Comparison of ENCODE assay signal across 8 cellular contexts in the genomic region with DNA sequence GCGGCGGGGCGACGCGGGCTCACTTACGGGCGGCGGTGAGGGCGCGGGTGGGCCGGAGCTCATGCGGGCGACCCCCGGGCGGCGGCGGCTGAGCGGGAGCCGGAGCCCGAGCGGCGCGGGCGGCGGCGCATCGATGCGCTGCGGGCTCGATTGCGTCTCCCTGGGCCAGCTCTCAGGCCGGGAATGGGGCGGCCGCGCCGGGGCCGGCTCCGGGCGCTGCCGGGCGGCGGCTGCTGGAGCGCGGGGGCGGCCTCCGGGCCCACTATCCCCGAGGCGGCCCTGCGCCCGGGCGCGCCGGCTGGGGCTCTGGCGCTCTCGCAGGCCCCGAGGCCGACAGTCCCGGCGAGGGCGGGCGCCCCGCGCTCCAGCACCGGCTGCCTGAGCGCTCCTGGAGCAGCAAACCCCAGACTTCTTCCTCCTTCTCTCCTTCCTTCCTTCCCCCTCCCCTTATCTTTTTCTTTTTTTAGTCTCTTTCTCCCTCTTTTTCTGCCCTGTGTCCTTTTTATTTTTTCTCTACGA. TPM values are rescaled to one million over a fixed set of nuclear protein-coding genes. Genes with fewer than 3 reads are reported as not detected.
A peak's percentile ranks its signal among the peaks of the same experiment; 100 is the strongest.
DNase-seq lines count a peak whose midpoint lies in the region; ATAC-seq and TF ChIP-seq lines count a peak whose summit lies in the region.

No MANE protein-coding gene starts in this region.

- no CpG with 5 or more reads among the region's 66 CpGs for WGBS in mesendoderm (ENCODE audit: extremely low coverage, insufficient coverage, low lambda C conversion rate)

- H3K9ac ChIP-seq in mesendoderm (ENCODE audit: low read length): peak overlapping the region; percentile 68

- no peak overlapping the region for H2BK15ac ChIP-seq in mesendoderm (replicated peaks; ENCODE audit: low read depth)

- BruUV-seq in MCF 10A (replicated peaks; lab: Mats Ljungman, UMichigan): no TSS peak

- H3K36me3 ChIP-seq in mesendoderm (ENCODE audit: control insufficient read depth, insufficient read depth, low read length): no peaks in the 10 kb centered on the region

- in situ Hi-C loops in T47D (cut with HindIII; ENCODE audit: low pct_unique_long_range_greater_than_20kb, low sequenced_read_pairs): no loop called here

- H4K8ac ChIP-seq in mesendoderm (ENCODE audit: low read depth, low read length): peak overlapping the region; percentile 42

- H3K4me1 ChIP-seq in mesendoderm (ENCODE audit: control insufficient read depth, low read depth, low read length): peaks cover 5% of the 10 kb centered on the region

- H4K5ac ChIP-seq in mesendoderm (ENCODE audit: low read length): no peak overlapping the region

- H3K4ac ChIP-seq in mesendoderm (ENCODE audit: low read depth, low read length): peak overlapping the region; percentile 73

- H2BK5ac ChIP-seq in mesendoderm (ENCODE audit: low read length): no peak overlapping the region

- intact Hi-C loops in MCF 10A (cut with micrococcal nuclease): no loop called here

- H3K4me2 ChIP-seq in mesendoderm (ENCODE audit: low read length): peak overlapping the region; percentile 77

- H3K27me3 Mint-ChIP-seq in MCF 10A (ENCODE audit: insufficient read depth, unreplicated experiment) (no peaks in the 10 kb centered on the region), type B pancreatic cell (peaks cover 72% of the 10 kb centered on the region)

- peak overlapping the region; percentile 40 for H2BK120ac ChIP-seq in mesendoderm (ENCODE audit: low read depth, low read length)

- H3K27ac ChIP-seq in VCaP (peak overlapping the region; percentile 56; the same call in 1 of the 2 replicates), mesendoderm (ENCODE audit: low read depth, low read length) (peak overlapping the region; percentile 67)

- peak overlapping the region; percentile 86 for H3K18ac ChIP-seq in mesendoderm (ENCODE audit: low read length)

- H3K79me1 ChIP-seq in mesendoderm (ENCODE audit: low read length): peaks cover 2% of the 10 kb centered on the region

- peak; percentile 33 to 37 for DNase-seq in T47D (ENCODE audit: low read depth in 1 of 2, low spot score in 1 of 2)
- no peak for DNase-seq in MCF 10A (ENCODE audit: unreplicated experiment)
- DNase-seq in epithelial cell of proximal tubule (ENCODE audit: low read depth): no peak
- DNase-seq in mesendoderm: peak; percentile 54
- DNase-seq in type B pancreatic cell (ENCODE audit: extremely low spot score, unreplicated experiment): no peak

- CTCF ChIA-PET in MCF 10A (lab: Yijun Ruan, JAX): no interaction called here

- no peak overlapping the region for H3K23ac ChIP-seq in mesendoderm (ENCODE audit: low read length)

- no peak overlapping the region for H3K27ac Mint-ChIP-seq in MCF 10A (ENCODE audit: low read depth, unreplicated experiment)
- peak overlapping the region; percentile 58 for H3K27ac Mint-ChIP-seq in type B pancreatic cell

- H3K9me3 Mint-ChIP-seq in MCF 10A (ENCODE audit: unreplicated experiment): peaks cover 15% of the 10 kb centered on the region
- H3K9me3 Mint-ChIP-seq in type B pancreatic cell: no peaks in the 10 kb centered on the region

- peaks cover 18% of the 10 kb centered on the region for H3K27me3 ChIP-seq in mesendoderm (ENCODE audit: insufficient read depth, low read length, poor library complexity)

- H3K4me3 ChIP-seq in epithelial cell of proximal tubule (ENCODE audit: low read depth, low read length): peak overlapping the region; percentile 64
- peak overlapping the region; percentile 47 for H3K4me3 ChIP-seq in mesendoderm (ENCODE audit: low read length)

- H3K79me2 ChIP-seq in mesendoderm (ENCODE audit: control insufficient read depth, insufficient read depth, low read length): peaks cover 19% of the 10 kb centered on the region

- peaks cover 12% of the 10 kb centered on the region for H3K36me3 Mint-ChIP-seq in MCF 10A (ENCODE audit: insufficient read depth, unreplicated experiment)
- H3K36me3 Mint-ChIP-seq in type B pancreatic cell: no peaks in the 10 kb centered on the region

- H3K4me1 Mint-ChIP-seq in MCF 10A (ENCODE audit: insufficient read depth, unreplicated experiment) (no peaks in the 10 kb centered on the region), type B pancreatic cell (ENCODE audit: unreplicated experiment) (peaks cover 41% of the 10 kb centered on the region)

- ATAC-seq in GM18858 (IDR thresholded peaks at IDR 0.05; ENCODE audit: unreplicated experiment) (no peak), HG03521 (IDR thresholded peaks at IDR 0.05; ENCODE audit: unreplicated experiment) (no peak)

- peak overlapping the region; percentile 83 for H3K56ac ChIP-seq in mesendoderm (ENCODE audit: low read length)

- no peak for TF ChIP-seq CTCF in MCF 10A (IDR thresholded peaks at IDR 0.05; ENCODE audit: unreplicated experiment)
- TF ChIP-seq CTCF in VCaP (conservative IDR thresholded peaks at IDR 0.05): no peak
- no peak for TF ChIP-seq CTCF in epithelial cell of proximal tubule (conservative IDR thresholded peaks at IDR 0.05; ENCODE audit: low read depth, low read length)
- no peak for TF ChIP-seq CTCF in type B pancreatic cell (conservative IDR thresholded peaks at IDR 0.05)

- POLR2A ChIA-PET in MCF 10A (lab: Yijun Ruan, JAX): no interaction called here

- no peak overlapping the region for H2AK5ac ChIP-seq in mesendoderm (ENCODE audit: low read length)

- H3K4me3 Mint-ChIP-seq in MCF 10A (ENCODE audit: unreplicated experiment) (no peak overlapping the region), type B pancreatic cell (peak overlapping the region; percentile 95)

RNA-seq across cellular contexts. Expression of a gene that starts 1.5 kb away (rescaled TPM):
- total RNA-seq in MCF 10A (2022) (not detected in 2 replicates), epithelial cell of proximal tubule (0.12 and 0.36 TPM in 2 replicates), type B pancreatic cell (ENCODE audit: low replicate concordance) (3.1 and 21.2 TPM in 2 replicates)
- 3.8 TPM for polyA plus RNA-seq in mesendoderm (2013, experiment 1 of 2)
- polyA plus RNA-seq in mesendoderm (2013, experiment 2 of 2): 4.1 TPM

Comparison
In these comparisons a context has a peak if more than half of its experiments do, and no peak if none do; other contexts are left out.
1. DNase-seq: peak in T47D (2 of 2) and mesendoderm (single experiment); none in MCF 10A (single experiment), epithelial cell of proximal tubule (single experiment) and type B pancreatic cell (single experiment).